Comparison of ENCODE assay signal across 26 cellular contexts in the genomic region with DNA sequence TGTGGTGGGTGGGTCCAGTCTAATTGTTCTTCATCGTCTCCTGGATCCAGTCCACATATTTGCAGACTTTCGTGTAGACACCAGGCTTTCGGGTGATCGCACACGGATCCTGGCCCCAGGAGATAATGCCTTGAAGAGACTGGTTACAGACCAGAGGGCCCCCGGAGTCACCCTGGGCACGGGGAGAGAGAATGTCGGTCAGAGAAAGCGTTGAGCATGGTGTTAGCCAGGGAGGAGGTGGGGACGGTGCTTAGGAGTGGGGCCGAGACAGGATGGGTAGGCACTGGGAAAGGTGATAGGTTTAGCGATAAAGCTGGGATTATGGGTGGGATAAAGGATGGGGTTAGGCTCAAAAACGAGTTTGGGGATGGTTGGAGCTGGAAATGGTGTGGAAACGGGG. TPM values are rescaled to one million over a fixed set of nuclear protein-coding genes. Genes with fewer than 3 reads are reported as not detected.
"Had no signal": no experiment of that assay in that cellular context is flagged by ENCODE, and none has a peak within 500 bp of the region (broad histone marks: within the 10 kb centered on the region; RNA-seq: fewer than 3 reads in every experiment).

No MANE protein-coding gene starts in this region.

- H3K27ac ChIP-seq: KMS-11, RWPE1, SJCRH30 had no signal

- ATAC-seq: HepG2, SK-N-SH treated with all-trans-retinoic acid at 6 μM for 48 hours had no signal

- H3K4me3 ChIP-seq: SJCRH30 had no signal

- H3K36me3 ChIP-seq: SJCRH30 had no signal

- DNase-seq: IMR-90, Kasumi-1, MM.1S, MV-4-11, NCI-H1048, NCI-H1105 treated with DMSO at 0.1 percent for 48 hours, NCI-H1417 treated with DMSO at 0.1 percent for 48 hours, NCI-H146, NCI-H1694 treated with DMSO at 0.1 percent for 48 hours, NCI-H1930, NCI-H2081, NCI-H2107, NCI-H2227 treated with DMSO at 0.1 percent for 48 hours, NCI-H510A, NCI-H524 treated with DMSO at 0.1 percent for 48 hours, NCI-H69, NCI-H774, SHP77 treated with DMSO at 0.1 percent for 48 hours, SJCRH30 had no signal

- H3K9me3 ChIP-seq: SJCRH30 had no signal

- H3K4me2 ChIP-seq: KMS-11 had no signal

- H3K9ac ChIP-seq: KMS-11 had no signal

- FAIRE-seq: HepG2, RCC 7860 had no signal

- H3K4me1 ChIP-seq: SJCRH30 had no signal

RNA-seq across cellular contexts. Expression of a gene that starts 3.0 kb away (rescaled TPM):
- total RNA-seq: HepG2, HT1080, IMR-90, M059J, SJCRH30 had no signal
- polyA plus RNA-seq: HepG2, IMR-90 had no signal

RNA-seq across cellular contexts. Expression of a gene that starts 3.9 kb away (rescaled TPM):
- total RNA-seq: HepG2, HT1080, IMR-90, M059J, SJCRH30 had no signal
- polyA plus RNA-seq: HepG2, IMR-90 had no signal

RNA-seq across cellular contexts. Expression of a gene that starts 12.3 kb away (rescaled TPM):
- total RNA-seq: HepG2, HT1080, IMR-90, M059J, SJCRH30 had no signal
- polyA plus RNA-seq: HepG2, IMR-90 had no signal

RNA-seq across cellular contexts. Expression of a gene that starts 21.1 kb away (rescaled TPM):
- total RNA-seq: HepG2, HT1080, IMR-90, M059J, SJCRH30 had no signal
- polyA plus RNA-seq: HepG2, IMR-90 had no signal

RNA-seq across cellular contexts. Expression of a gene that starts 38.8 kb away (rescaled TPM):
- total RNA-seq: HepG2, HT1080, IMR-90, M059J, SJCRH30 had no signal
- polyA plus RNA-seq: HepG2, IMR-90 had no signal
